ENCODE assay signal across 30 cellular contexts in genomic region chr6:31005249-31006020, GRCh38. TPM values are rescaled to one million over a fixed set of nuclear protein-coding genes. Genes with fewer than 3 reads are reported as not detected.
DNase-seq lines count a peak whose midpoint lies in the region; ATAC-seq, FAIRE-seq and TF ChIP-seq lines count a peak whose summit lies in the region.
"Had no signal": no experiment of that assay in that cellular context is flagged by ENCODE, and none has a peak within 500 bp of the region (broad histone marks: within the 10 kb centered on the region; RNA-seq: fewer than 3 reads in every experiment).

No MANE protein-coding gene starts in this region.

- H3K27me3 ChIP-seq in H1 (replicated peaks in 1 of 4; ENCODE audit: control insufficient read depth in 3 of 4, extremely low read depth in 1 of 4, insufficient read depth in 3 of 4, low read length in 3 of 4) = no peaks in the 10 kb centered on the region
- H3K27me3 ChIP-seq in right atrium auricular region = no peaks in the 10 kb centered on the region
- no peaks in the 10 kb centered on the region for H3K27me3 ChIP-seq in psoas muscle (ENCODE audit: insufficient read depth in 3 of 3, low read length in 2 of 3)
- H3K27me3 ChIP-seq: dorsolateral prefrontal cortex, foreskin keratinocyte had no signal

- no peak overlapping the region for H3K18ac ChIP-seq in H1 (ENCODE audit: extremely low read depth, low read length)

- H2BK120ac ChIP-seq in H1 (replicated peaks; ENCODE audit: low read depth, low read length) = no peak overlapping the region

- 0 out of 2 replicates have a peak overlapping the region, but pooled peaks have one; percentile 38 for H2AFZ ChIP-seq in H1 (ENCODE audit: low read length)

- H4K91ac ChIP-seq in H1 (replicated peaks; ENCODE audit: insufficient read length, low read length) = no peak overlapping the region

- intact Hi-C loops in psoas muscle (cut with DNase I) = no loop called here

- no peaks in the 10 kb centered on the region for H3K23me2 ChIP-seq in H1 (ENCODE audit: low read depth, low read length)

- no peak overlapping the region for H3K27ac ChIP-seq in H1 (ENCODE audit: low read depth, low read length)
- H3K27ac ChIP-seq in right atrium auricular region = peak overlapping the region; percentile 35 to 72
- peak overlapping the region; percentile 43 for H3K27ac ChIP-seq in psoas muscle
- H3K27ac ChIP-seq in coronary artery = no peak overlapping the region
- H3K27ac ChIP-seq: dorsolateral prefrontal cortex had no signal

- no peak for TF ChIP-seq POLR2A in H1 (IDR thresholded peaks at IDR 0.05; ENCODE audit: control extremely low read depth in 1 of 2, low read depth in 2 of 2, low read length in 2 of 2)

- peak; percentile 83 to 93 (median 88) for ATAC-seq in psoas muscle
- ATAC-seq: foreskin keratinocyte; natural killer cell; stimulated activated effector memory CD8-positive, alpha-beta T cell treated with anti-CD3 and anti-CD28 coated beads, Interleukin-12 subunit alpha, Interleukin-12 subunit beta, amount 100 ng/mL, for 72 hours; T-cell had no signal

- no peaks in the 10 kb centered on the region for H4K20me1 ChIP-seq in H1 (replicated peaks in 1 of 2; ENCODE audit: control insufficient read depth in 1 of 2, insufficient read depth in 2 of 2, low read length in 2 of 2)

- H3K4me3 ChIP-seq in H1 (ENCODE audit: extremely low read depth in 1 of 4, insufficient read depth in 2 of 4, low read depth in 3 of 4, low read length in 4 of 4) (no peak overlapping the region), right atrium auricular region (no peak overlapping the region), psoas muscle (no peak overlapping the region), coronary artery (no peak overlapping the region)
- H3K4me3 ChIP-seq: dorsolateral prefrontal cortex, skin epidermis had no signal

- TF ChIP-seq CTCF in H1 (IDR thresholded peaks at IDR 0.05; ENCODE audit: control extremely low read depth in 1 of 3, insufficient read depth in 1 of 3, low read depth in 1 of 3, low read length in 3 of 3) = no peak
- no peak for TF ChIP-seq CTCF in right atrium auricular region (IDR thresholded peaks at IDR 0.05)
- TF ChIP-seq CTCF in psoas muscle (IDR thresholded peaks at IDR 0.05) = no peak
- no peak for TF ChIP-seq CTCF in coronary artery (IDR thresholded peaks at IDR 0.05)

- no peak overlapping the region for H3K9ac ChIP-seq in H1 (replicated peaks in 1 of 4; ENCODE audit: extremely low read depth in 1 of 4, low read depth in 3 of 4, low read length in 3 of 4)

- H3K79me1 ChIP-seq in H1 (ENCODE audit: low read depth, low read length) = no peaks in the 10 kb centered on the region

- FAIRE-seq in H1 (lab: Jason Lieb, UNC) = no peak
- FAIRE-seq: G401.6, keratinocyte had no signal

- WGBS in H1 (ENCODE audit: extremely low coverage in 1 of 2, insufficient coverage in 1 of 2, insufficient read length in 1 of 2, insufficient replicate concordance in 2 of 2, low coverage in 1 of 2, low lambda C conversion rate in 2 of 2, missing lambda C conversion rate in 1 of 2), 2 experiments = 90% methylated on average over 9 of the region's 9 CpGs; no CpG with 5 or more reads in 1 of the 2 experiments
- 41 to 65% (median 41%) methylated on average over 9 of the region's 9 CpGs for WGBS in psoas muscle, 3 donors

- H3K9me3 ChIP-seq in H1 (ENCODE audit: insufficient read depth in 2 of 2, low read depth in 1 of 2, low read length in 1 of 2) = no peaks in the 10 kb centered on the region
- no peaks in the 10 kb centered on the region for H3K9me3 ChIP-seq in right atrium auricular region
- H3K9me3 ChIP-seq in psoas muscle = no peaks in the 10 kb centered on the region

- TF ChIP-seq EP300 in H1 (IDR thresholded peaks at IDR 0.05; ENCODE audit: borderline replicate concordance in 1 of 2, low read depth in 2 of 2, low read length in 2 of 2) = no peak

- no peak for TF ChIP-seq RAD21 in H1 (IDR thresholded peaks at IDR 0.05 in 1 of 2, conservative IDR thresholded peaks at IDR 0.05 in 1 of 2; ENCODE audit: low read depth in 2 of 2, low read length in 2 of 2)

- CTCF ChIA-PET in H1 (lab: Charles Lee; ENCODE audit: partially characterized antibody) = interaction anchor here (0.9 to 1.8 kb wide), 7 partner anchors 10 to 122 kb away, joined by 3 to 7 read pairs (median 6); partner anchors contain the start of gene MUC21

- no peak overlapping the region for H3K4ac ChIP-seq in H1 (replicated peaks; ENCODE audit: insufficient read length, low read depth, low read length)

- no peak overlapping the region for H3K14ac ChIP-seq in H1 (ENCODE audit: insufficient read length)

- no peak overlapping the region for H2BK15ac ChIP-seq in H1 (ENCODE audit: low read length)

- no peak overlapping the region for H2BK12ac ChIP-seq in H1 (ENCODE audit: low read depth, low read length)

- no peak overlapping the region for H2BK5ac ChIP-seq in H1 (ENCODE audit: low read depth, low read length)

- H3K79me2 ChIP-seq in H1 (ENCODE audit: control insufficient read depth in 1 of 2, insufficient read depth in 2 of 2, low read length in 2 of 2) = no peaks in the 10 kb centered on the region

- no peak overlapping the region for H2BK20ac ChIP-seq in H1 (ENCODE audit: low read length)

- POLR2A ChIA-PET in H1 (lab: Charles Lee; ENCODE audit: partially characterized antibody) = interaction anchor here (1.4 kb wide), 1 partner anchor 14 kb away, joined by 4 read pairs; no protein-coding TSS in a partner anchor

- H2AK5ac ChIP-seq in H1 (ENCODE audit: low read depth, low read length) = no peak overlapping the region

- no peak overlapping the region for H4K5ac ChIP-seq in H1 (ENCODE audit: insufficient read length, low read depth, low read length)

- H4K8ac ChIP-seq in H1 (ENCODE audit: extremely low read depth, insufficient read depth, low read length) = no peak overlapping the region

- no peaks in the 10 kb centered on the region for H3K4me1 ChIP-seq in H1 (replicated peaks in 1 of 4; ENCODE audit: control insufficient read depth in 3 of 4, insufficient read depth in 4 of 4, low read length in 3 of 4)
- peaks cover 0 to 10% of the 10 kb centered on the region in 2 donors for H3K4me1 ChIP-seq in right atrium auricular region
- peaks cover 6% of the 10 kb centered on the region for H3K4me1 ChIP-seq in psoas muscle

- H3K56ac ChIP-seq in H1 (replicated peaks; ENCODE audit: insufficient read length, low read depth, low read length) = no peak overlapping the region

- H3K36me3 ChIP-seq in H1 (ENCODE audit: control insufficient read depth in 2 of 4, insufficient read depth in 4 of 4, low read length in 3 of 4) (no peaks in the 10 kb centered on the region), right atrium auricular region (no peaks in the 10 kb centered on the region), psoas muscle (ENCODE audit: insufficient read depth in 1 of 2, low read depth in 1 of 2) (no peaks in the 10 kb centered on the region)

- no peak overlapping the region for H3K23ac ChIP-seq in H1 (ENCODE audit: insufficient read length)

- H3K4me2 ChIP-seq in H1 (ENCODE audit: insufficient read depth in 1 of 2, low read depth in 2 of 2, low read length in 2 of 2) = no peak overlapping the region

- DNase-seq in NCI-H226 (peak; percentile 35), H1 (ENCODE audit: low read depth in 1 of 2, low spot score in 2 of 2) (no peak), right atrium auricular region (ENCODE audit: low spot score) (no peak), psoas muscle (peak; percentile 45 to 81), coronary artery (ENCODE audit: low spot score) (no peak), iPS-NIHi7 (ENCODE audit: extremely low spot score) (no peak), KG1 (lab: John Stamatoyannopoulos, UW) (no peak)
- no peak for DNase-seq in stimulated activated CD4-positive, alpha-beta T cell treated with anti-CD3 and anti-CD28 coated beads, Interleukin-12 subunit alpha, Interleukin-12 subunit beta, amount 100 ng/mL, for 4 hours
- DNase-seq: activated naive CD4-positive, alpha-beta T cell; activated T-cell treated with anti-CD3 and anti-CD28 coated beads, Interleukin-2, amount 50 U/mL, for 1 hour; amniotic stem cell; central memory CD4-positive, alpha-beta T cell; dorsolateral prefrontal cortex; foreskin keratinocyte; mesendoderm; MM.1S; natural killer cell; NCI-H1694; NCI-H748 treated with DMSO at 0.1 percent for 48 hours; OCI-M1; SIG-M5; stimulated activated CD4-positive, alpha-beta T cell treated with anti-CD3 and anti-CD28 coated beads, Interleukin-2, amount 100 ng/mL, for 24 hours; T-cell had no signal

TF ChIP-seq in H1, 55 proteins besides CTCF, POLR2A, EP300 and RAD21 (continues in another document):
- TF ChIP-seq EZH2 (IDR thresholded peaks at IDR 0.05; ENCODE audit: low read depth, low read length, severe bottlenecking) (no peak), SP4 (IDR thresholded peaks at IDR 0.05; ENCODE audit: low read length) (no peak), TAF1 (IDR thresholded peaks at IDR 0.05; ENCODE audit: low read depth, low read length) (no peak), CEBPB (IDR thresholded peaks at IDR 0.05; ENCODE audit: low read depth, low read length) (no peak), TAF7 (optimal IDR thresholded peaks at IDR 0.05; ENCODE audit: borderline replicate concordance, low read depth, low read length) (no peak), BRCA1 (IDR thresholded peaks at IDR 0.05; ENCODE audit: low read depth, low read length) (no peak)

RNA-seq across cellular contexts. Expression of gene MUC22, which starts 4.8 kb away (rescaled TPM):
- total RNA-seq in H1 (2021; fragmentation: NEBNext Ultra II Directional; extraction: Animal tissue kit (Norgen Biotek cat#: 25700)) = not detected in 2 replicates
- polyA plus RNA-seq in H1 (2011; rRNA removed) (0.02 TPM in 1 of 2 replicates, not detected in the other), psoas muscle (under 1 TPM in 2 of 3 donors, not detected in 1; 0.04 to 0.38 TPM)
- not detected for polyA plus RNA-seq in H1 (2011; cell fraction: cytosol; rRNA removed)
- 0.03 TPM for polyA plus RNA-seq in H1 (2011; cell fraction: nucleus; rRNA removed)
- not detected in 4 replicates for polyA plus RNA-seq in H1 (2012, experiment 1 of 2)
- polyA plus RNA-seq in H1 (2012, experiment 2 of 2) = not detected
- not detected for polyA plus RNA-seq in H1 (2013, experiment 1 of 2)
- polyA plus RNA-seq in H1 (2013, experiment 2 of 2) = not detected
- not detected in 2 replicates for polyA minus RNA-seq in H1 (2011; rRNA and poly(A)+ RNA removed)
- not detected for polyA minus RNA-seq in H1 (2011; cell fraction: cytosol; rRNA and poly(A)+ RNA removed)
- polyA minus RNA-seq in H1 (2011; cell fraction: nucleus; rRNA and poly(A)+ RNA removed) = 0.10 TPM
- total RNA-seq in right atrium auricular region (not detected), psoas muscle (under 1 TPM in 3 of 4 donors, not detected in 1; 0.08 to 0.09 (median 0.08) TPM)
- total RNA-seq: dorsolateral prefrontal cortex, foreskin keratinocyte, natural killer cell, posterior vena cava, T-cell, temporal lobe had no signal
- polyA plus RNA-seq: foreskin keratinocyte, keratinocyte had no signal

RNA-seq across cellular contexts. Expression of gene MUC21, which starts 21.9 kb away (rescaled TPM):
- total RNA-seq in H1 (2021; fragmentation: NEBNext Ultra II Directional; extraction: Animal tissue kit (Norgen Biotek cat#: 25700)) = not detected in 2 replicates
- not detected in 2 replicates for polyA plus RNA-seq in H1 (2011; rRNA removed)
- 0.04 TPM for polyA plus RNA-seq in H1 (2011; cell fraction: cytosol; rRNA removed)
- 0.06 TPM for polyA plus RNA-seq in H1 (2011; cell fraction: nucleus; rRNA removed)
- not detected in 4 replicates for polyA plus RNA-seq in H1 (2012, experiment 1 of 2)
- not detected for polyA plus RNA-seq in H1 (2012, experiment 2 of 2)
- polyA plus RNA-seq in H1 (2013, experiment 1 of 2) = not detected
- polyA plus RNA-seq in H1 (2013, experiment 2 of 2) = not detected
- not detected in 2 replicates for polyA minus RNA-seq in H1 (2011; rRNA and poly(A)+ RNA removed)
- not detected for polyA minus RNA-seq in H1 (2011; cell fraction: cytosol; rRNA and poly(A)+ RNA removed)
- not detected for polyA minus RNA-seq in H1 (2011; cell fraction: nucleus; rRNA and poly(A)+ RNA removed)
- total RNA-seq in right atrium auricular region = not detected
- not detected for total RNA-seq in psoas muscle
- polyA plus RNA-seq in psoas muscle = under 1 TPM; 0.01 to 0.07 (median 0.07) TPM
- total RNA-seq: epithelial cell of proximal tubule, foreskin keratinocyte, natural killer cell, posterior vena cava, T-cell, temporal lobe had no signal
- polyA plus RNA-seq: foreskin keratinocyte, keratinocyte had no signal

Comparison
In these comparisons a context has a peak if more than half of its experiments do, and no peak if none do; other contexts are left out.
1. DNase-seq: peak in NCI-H226 (single experiment) and psoas muscle (2 of 2); none in H1 (0 of 2), right atrium auricular region (single experiment), stimulated activated CD4-positive, alpha-beta T cell treated with anti-CD3 and anti-CD28 coated beads, Interleukin-12 subunit alpha, Interleukin-12 subunit beta, amount 100 ng/mL, for 4 hours (single experiment), coronary artery (single experiment), iPS-NIHi7 (single experiment) and KG1 (single experiment).
2. H3K27ac ChIP-seq: peak in right atrium auricular region (2 of 2) and psoas muscle (single experiment); none in H1 (single experiment) and coronary artery (0 of 2).